In the genomic region with DNA sequence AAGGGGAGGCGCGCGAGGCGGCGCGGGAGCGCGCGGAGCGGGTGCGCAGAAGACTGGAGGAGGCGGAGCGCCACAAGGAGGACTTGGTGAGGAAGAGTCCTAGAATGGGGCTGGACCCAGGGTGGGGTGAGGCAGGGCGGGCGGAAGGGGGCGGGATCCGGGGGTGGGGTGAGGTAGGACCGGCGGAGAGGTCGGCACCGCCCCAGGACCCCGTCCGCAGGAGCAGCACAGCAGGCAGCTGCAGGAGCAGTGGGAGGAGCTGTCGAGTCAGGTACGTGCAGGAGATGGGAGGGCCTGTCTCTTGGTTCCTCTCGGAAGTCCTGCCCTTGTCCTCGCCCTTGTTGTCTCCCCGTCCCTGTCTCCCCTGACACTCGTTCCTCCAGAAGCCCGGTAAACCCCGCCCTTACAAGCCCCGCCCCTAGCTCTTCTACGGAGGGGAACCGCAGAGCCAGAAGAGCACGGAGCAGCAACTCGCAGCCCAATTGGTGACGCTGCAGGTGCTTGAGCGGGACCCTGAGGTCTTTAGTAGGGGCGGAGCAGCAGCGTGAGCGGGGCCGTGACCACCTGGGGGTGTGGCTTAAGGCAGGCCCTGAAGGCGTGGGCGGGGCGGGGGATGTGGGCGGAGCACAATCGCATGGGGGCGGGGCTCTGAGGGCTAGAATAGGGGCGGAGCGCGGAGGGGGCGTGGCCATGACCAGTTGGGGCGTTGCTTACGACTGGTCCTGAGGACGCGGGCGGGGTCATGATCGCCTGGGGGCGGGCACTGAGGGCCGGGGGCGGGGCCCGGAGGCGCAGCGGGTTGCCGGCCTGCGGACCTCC, we compare ENCODE assay signal across 7 cellular contexts. TPM values are rescaled to one million over a fixed set of nuclear protein-coding genes. Genes with fewer than 3 reads are reported as not detected.
DNase-seq lines count a peak whose midpoint lies in the region; ATAC-seq and TF ChIP-seq lines count a peak whose summit lies in the region.
"Not testable (repeated sequence)": the region's sequence is repeated elsewhere in the genome, so short reads cannot be mapped to it uniquely, and the experiment has no call there.

No MANE protein-coding gene starts in this region.

- not testable (repeated sequence) for H3K4me3 ChIP-seq in Panc1 (ENCODE audit: low read depth in 2 of 2, low read length in 2 of 2); lower leg skin (ENCODE audit: low read depth, poor library complexity, severe bottlenecking)

- in situ Hi-C loops in Panc1 (cut with HindIII; ENCODE audit: low pct_unique_long_range_greater_than_20kb, low sequenced_read_pairs) = not testable (repeated sequence)

- TF ChIP-seq POLR2A in lower leg skin (IDR thresholded peaks at IDR 0.05) = not testable (repeated sequence)

- ATAC-seq in GM19328 (IDR thresholded peaks at IDR 0.05; ENCODE audit: unreplicated experiment) (peak; percentile 70), HG03025 (IDR thresholded peaks at IDR 0.05; ENCODE audit: low FRiP score, unreplicated experiment) (peak; percentile 58), Panc1 (peak; percentile 92)
- peak; percentile 79 for ATAC-seq in effector memory CD8-positive, alpha-beta T cell (replicated peaks)

- not testable (repeated sequence) for H3K27ac ChIP-seq in Panc1 (ENCODE audit: low read length)

- CTCF ChIA-PET in Panc1 (lab: Charles Lee) = not testable (repeated sequence)

- intact Hi-C loops in Panc1 (cut with micrococcal nuclease; ENCODE audit: unreplicated experiment); lower leg skin (cut with DNase I; ENCODE audit: low total_unique reads): not testable (repeated sequence)

- not testable (repeated sequence) for H3K36me3 ChIP-seq in Panc1 (ENCODE audit: control insufficient read depth, insufficient read depth, low read length)

- H3K36me3 Mint-ChIP-seq in effector memory CD8-positive, alpha-beta T cell (ENCODE audit: insufficient read depth) = not testable (repeated sequence)

- not testable (repeated sequence) for H3K9me3 Mint-ChIP-seq in effector memory CD8-positive, alpha-beta T cell

- no CpG with 5 or more reads among the region's 66 CpGs for WGBS in lower leg skin, 2 donors

- BruUV-seq in Panc1 (replicated peaks; lab: Mats Ljungman, UMichigan) = not testable (repeated sequence)

- H3K27me3 ChIP-seq in Panc1 (ENCODE audit: control insufficient read depth, insufficient read depth, low read length) = not testable (repeated sequence)

- TF ChIP-seq CTCF in Panc1 (IDR thresholded peaks at IDR 0.05); lower leg skin (IDR thresholded peaks at IDR 0.05): not testable (repeated sequence)

- H3K9me3 ChIP-seq in Panc1 (ENCODE audit: control insufficient read depth, insufficient read depth, low read depth, low read length) = not testable (repeated sequence)

- POLR2A ChIA-PET in Panc1 (lab: Charles Lee) = not testable (repeated sequence)

- peak overlapping the region in 1 of 2 donors; percentile 76 for H3K27ac Mint-ChIP-seq in effector memory CD8-positive, alpha-beta T cell

- peak overlapping the region in 1 of 2 donors; percentile 82 for H3K4me3 Mint-ChIP-seq in effector memory CD8-positive, alpha-beta T cell

- DNase-seq in Panc1 (ENCODE audit: low read depth, low spot score) = not testable (repeated sequence)
- peak; percentile 88 for DNase-seq in activated T-cell treated with anti-CD3 and anti-CD28 coated beads for 48 hours (ENCODE audit: low read depth)
- DNase-seq in effector memory CD8-positive, alpha-beta T cell = peak; percentile 68 to 99 (median 73)
- DNase-seq in lower leg skin (ENCODE audit: low spot score in 2 of 2) = peak; percentile 36 to 93
- DNase-seq in stimulated activated CD4-positive, alpha-beta T cell treated with anti-CD3 and anti-CD28 coated beads, Interleukin-1b, Interleukin-23, amount 100 ng/mL, for 1 hour (ENCODE audit: low read depth in 2 of 2) = peak; percentile 89 to 93

- not testable (repeated sequence) for H3K27me3 Mint-ChIP-seq in effector memory CD8-positive, alpha-beta T cell

- not testable (repeated sequence) for H3K4me1 Mint-ChIP-seq in effector memory CD8-positive, alpha-beta T cell (ENCODE audit: low read depth in 2 of 2)

- H3K4me1 ChIP-seq in Panc1 (ENCODE audit: control insufficient read depth, insufficient read depth, low read length) = not testable (repeated sequence)

RNA-seq across cellular contexts. Expression of a gene that starts 1.2 kb away (rescaled TPM):
- total RNA-seq in Panc1 (2021; ENCODE audit: unreplicated experiment) (3.7 TPM), lower leg skin (1 to 10 TPM in 1 of 4 donors, under 1 TPM in 1, not detected in 2; 0.34 to 4.9 TPM)
- 7.3 TPM for polyA plus RNA-seq in Panc1 (2012; ENCODE audit: insufficient read length)

RNA-seq across cellular contexts. Expression of a gene that starts 10.8 kb away (rescaled TPM):
- total RNA-seq in Panc1 (2021; ENCODE audit: unreplicated experiment) = not detected
- not detected for polyA plus RNA-seq in Panc1 (2012; ENCODE audit: insufficient read length)
- not detected for total RNA-seq in lower leg skin
